Comparison of ENCODE assay signal across 19 cellular contexts in the genomic region with DNA sequence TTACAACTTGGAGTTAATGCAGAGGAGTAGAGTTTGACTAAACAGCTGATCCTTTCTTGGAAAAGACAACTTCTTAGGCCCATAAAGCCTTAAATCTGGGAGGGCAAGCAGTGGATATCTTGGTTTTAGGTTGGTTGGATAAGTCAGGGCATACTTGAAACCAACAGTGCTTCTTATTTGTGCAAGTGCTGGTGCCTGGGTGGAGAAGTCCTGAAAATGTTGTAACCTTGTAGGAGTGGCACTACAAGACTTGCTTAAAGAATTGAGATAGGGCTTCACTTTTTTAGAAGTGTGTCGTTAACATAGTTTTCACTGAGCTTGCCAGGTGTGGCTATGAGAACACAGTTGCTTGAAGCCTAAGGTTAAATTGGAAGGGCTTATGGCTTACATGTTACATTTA. TPM values are rescaled to one million over a fixed set of nuclear protein-coding genes. Genes with fewer than 3 reads are reported as not detected.
DNase-seq lines count a peak whose midpoint lies in the region; ATAC-seq and TF ChIP-seq lines count a peak whose summit lies in the region.
"Had no signal": no experiment of that assay in that cellular context is flagged by ENCODE, and none has a peak within 500 bp of the region (broad histone marks: within the 10 kb centered on the region; RNA-seq: fewer than 3 reads in every experiment).

No MANE protein-coding gene starts in this region.

- H3K9me2 ChIP-seq in OCI-LY7 (ENCODE audit: insufficient read depth, low read length), result no peaks in the 10 kb centered on the region

- H3K9ac ChIP-seq in endodermal cell (ENCODE audit: extremely low read depth, low read length, poor library complexity, severe bottlenecking), result no peak overlapping the region

- H3K4me1 ChIP-seq in Caco-2 (peaks cover 25% of the 10 kb centered on the region), OCI-LY7 (ENCODE audit: insufficient read depth, low read length, poor library complexity, severe bottlenecking) (peaks cover 45% of the 10 kb centered on the region), endodermal cell (ENCODE audit: control insufficient read depth, insufficient read depth, low read length) (peaks cover 11% of the 10 kb centered on the region)
- H3K4me1 ChIP-seq in naive thymus-derived CD4-positive, alpha-beta T cell (ENCODE audit: control insufficient read depth in 2 of 2, insufficient read depth in 2 of 2, low read length in 2 of 2), result peaks cover 13 to 35% of the 10 kb centered on the region in 2 donors
- peaks cover 43% of the 10 kb centered on the region for H3K4me1 ChIP-seq in CD4-positive, alpha-beta memory T cell (ENCODE audit: insufficient read depth, low read length)

- ATAC-seq in naive thymus-derived CD4-positive, alpha-beta T cell, result no peak
- ATAC-seq in GM21423 (IDR thresholded peaks at IDR 0.05; ENCODE audit: unreplicated experiment), result no peak
- ATAC-seq: CD8-positive, alpha-beta T cell had no signal

- H3K36me3 ChIP-seq in Caco-2 (ENCODE audit: control insufficient read depth, insufficient read depth, low read length) (peaks cover 6% of the 10 kb centered on the region), OCI-LY7 (ENCODE audit: insufficient read depth, low read length) (peaks cover 83% of the 10 kb centered on the region), endodermal cell (ENCODE audit: control insufficient read depth, insufficient read depth, low read length) (peaks cover 74% of the 10 kb centered on the region)
- H3K36me3 ChIP-seq in naive thymus-derived CD4-positive, alpha-beta T cell (ENCODE audit: control insufficient read depth in 2 of 3, insufficient read depth in 3 of 3, low read length in 3 of 3), result peaks cover 10 to 48% (median 13%) of the 10 kb centered on the region in 3 experiments
- H3K36me3 ChIP-seq in CD4-positive, alpha-beta memory T cell (ENCODE audit: insufficient read depth, low read length), result peaks cover 38% of the 10 kb centered on the region
- H3K36me3 ChIP-seq: MG63 had no signal

- CTCF ChIA-PET in Caco-2 (lab: Charles Lee) (interaction anchor here (0.6 kb wide), 1 partner anchor 11 kb away, joined by 3 read pairs; no protein-coding TSS in a partner anchor), OCI-LY7 (lab: Charles Lee; ENCODE audit: unreplicated experiment) (no interaction called here)
- CTCF ChIA-PET in naive thymus-derived CD4-positive, alpha-beta T cell (lab: Charles Lee), result no interaction called here
- CTCF ChIA-PET in CD4-positive, alpha-beta memory T cell (lab: Charles Lee; ENCODE audit: partially characterized antibody), result interaction anchor here (0.7 kb wide), 1 partner anchor 19 kb away, joined by 4 read pairs; no protein-coding TSS in a partner anchor

- no peaks in the 10 kb centered on the region for H3K27me3 ChIP-seq in Caco-2 (replicated peaks; ENCODE audit: control insufficient read depth, insufficient read depth, low read length)
- no peaks in the 10 kb centered on the region for H3K27me3 ChIP-seq in endodermal cell (ENCODE audit: control insufficient read depth, insufficient read depth, low read length, poor library complexity, severe bottlenecking)
- H3K27me3 ChIP-seq in naive thymus-derived CD4-positive, alpha-beta T cell (ENCODE audit: control insufficient read depth in 2 of 2, insufficient read depth in 2 of 2, low read length in 2 of 2), result no peaks in the 10 kb centered on the region
- H3K27me3 ChIP-seq in CD4-positive, alpha-beta memory T cell (ENCODE audit: insufficient read depth, low read length), result no peaks in the 10 kb centered on the region
- H3K27me3 ChIP-seq: BE2C had no signal

- no peak for TF ChIP-seq CTCF in Caco-2 (IDR thresholded peaks at IDR 0.05; ENCODE audit: insufficient read depth in 1 of 2, low read depth in 1 of 2, low read length in 1 of 2, severe bottlenecking in 1 of 2, unreplicated experiment in 1 of 2)
- TF ChIP-seq CTCF in OCI-LY7 (conservative IDR thresholded peaks at IDR 0.05; ENCODE audit: low read length), result no peak
- no peak for TF ChIP-seq CTCF in endodermal cell (conservative IDR thresholded peaks at IDR 0.05)

- POLR2A ChIA-PET in Caco-2 (lab: Charles Lee) (no interaction called here), OCI-LY7 (lab: Charles Lee) (interaction anchor here (0.5 kb wide), 1 partner anchor 15 kb away, joined by 3 read pairs; no protein-coding TSS in a partner anchor)
- POLR2A ChIA-PET in naive thymus-derived CD4-positive, alpha-beta T cell (lab: Charles Lee), result no interaction called here
- POLR2A ChIA-PET in CD4-positive, alpha-beta memory T cell (lab: Charles Lee; ENCODE audit: partially characterized antibody), result no interaction called here

- H3K27ac Mint-ChIP-seq in Caco-2 (ENCODE audit: unreplicated experiment), result peak overlapping the region; percentile 9
- H3K27ac Mint-ChIP-seq in endodermal cell, result no peak overlapping the region
- H3K27ac Mint-ChIP-seq in naive thymus-derived CD4-positive, alpha-beta T cell, result peak overlapping the region in 2 of 9 donors; percentile 1 to 68
- H3K27ac Mint-ChIP-seq in CD4-positive, alpha-beta memory T cell, result no peak overlapping the region
- H3K27ac Mint-ChIP-seq: CD8-positive, alpha-beta T cell had no signal

- peaks cover 93% of the 10 kb centered on the region for H3K36me3 Mint-ChIP-seq in Caco-2 (ENCODE audit: insufficient read depth, unreplicated experiment)
- peaks cover 70% of the 10 kb centered on the region for H3K36me3 Mint-ChIP-seq in endodermal cell (ENCODE audit: low read depth)
- peaks cover 23 to 66% (median 49%) of the 10 kb centered on the region in 5 donors for H3K36me3 Mint-ChIP-seq in naive thymus-derived CD4-positive, alpha-beta T cell
- peaks cover 60 to 77% of the 10 kb centered on the region in 2 donors for H3K36me3 Mint-ChIP-seq in CD4-positive, alpha-beta memory T cell

- H3K4me3 ChIP-seq in Caco-2 (ENCODE audit: low read depth, low read length) (no peak overlapping the region), OCI-LY7 (ENCODE audit: low read depth, low read length, poor library complexity, severe bottlenecking) (no peak overlapping the region), endodermal cell (ENCODE audit: low read length) (no peak overlapping the region)
- no peak overlapping the region for H3K4me3 ChIP-seq in naive thymus-derived CD4-positive, alpha-beta T cell (ENCODE audit: low read length)
- H3K4me3 ChIP-seq in CD4-positive, alpha-beta memory T cell (ENCODE audit: low read length in 2 of 2), result no peak overlapping the region
- H3K4me3 ChIP-seq: MG63 had no signal

- H3K27ac ChIP-seq in OCI-LY7 (ENCODE audit: low read depth, low read length, poor library complexity, severe bottlenecking) (no peak overlapping the region), endodermal cell (ENCODE audit: low read depth, low read length) (no peak overlapping the region)
- no peak overlapping the region for H3K27ac ChIP-seq in naive thymus-derived CD4-positive, alpha-beta T cell (ENCODE audit: low read depth, low read length)
- H3K27ac ChIP-seq in CD4-positive, alpha-beta memory T cell (ENCODE audit: low read depth, low read length), result no peak overlapping the region
- H3K27ac ChIP-seq: HL-60 had no signal

- H3K4me3 Mint-ChIP-seq in Caco-2 (ENCODE audit: unreplicated experiment) (no peak overlapping the region), endodermal cell (no peak overlapping the region)
- H3K4me3 Mint-ChIP-seq in naive thymus-derived CD4-positive, alpha-beta T cell, result peak overlapping the region in 4 of 10 donors; percentile 21 to 95 (median 36)
- peak overlapping the region in 1 of 8 donors; percentile 61 for H3K4me3 Mint-ChIP-seq in CD4-positive, alpha-beta memory T cell
- H3K4me3 Mint-ChIP-seq: CD8-positive, alpha-beta T cell had no signal

- WGBS in endodermal cell (ENCODE audit: insufficient coverage in 1 of 2, insufficient read length in 1 of 2), 2 experiments, result 96% methylated on average over 1 of the region's 1 CpG; no CpG with 5 or more reads in 1 of the 2 experiments

- no peaks in the 10 kb centered on the region for H3K9me3 Mint-ChIP-seq in Caco-2 (ENCODE audit: unreplicated experiment)
- no peaks in the 10 kb centered on the region for H3K9me3 Mint-ChIP-seq in endodermal cell
- H3K9me3 Mint-ChIP-seq in naive thymus-derived CD4-positive, alpha-beta T cell, result no peaks in the 10 kb centered on the region
- no peaks in the 10 kb centered on the region for H3K9me3 Mint-ChIP-seq in CD4-positive, alpha-beta memory T cell
- H3K9me3 Mint-ChIP-seq: CD8-positive, alpha-beta T cell had no signal

- H4K20me1 ChIP-seq in OCI-LY7 (ENCODE audit: insufficient read depth, low read length), result peaks cover 5% of the 10 kb centered on the region; the same call in 1 of the 2 replicates

- intact Hi-C loops in Caco-2 (cut with micrococcal nuclease; ENCODE audit: unreplicated experiment), result no loop called here
- intact Hi-C loops in OCI-LY7 (cut with micrococcal nuclease; ENCODE audit: unreplicated experiment), result no loop called here
- intact Hi-C loops in naive thymus-derived CD4-positive, alpha-beta T cell (cut with micrococcal nuclease), result no loop called here
- intact Hi-C loops in CD4-positive, alpha-beta memory T cell (cut with micrococcal nuclease), result no loop called here

- BruUV-seq in Caco-2 (replicated peaks; lab: Mats Ljungman, UMichigan) (no TSS peak), OCI-LY7 (replicated peaks; lab: Mats Ljungman, UMichigan) (no TSS peak)

- H3K4me1 Mint-ChIP-seq in Caco-2 (ENCODE audit: low read depth, unreplicated experiment) (peaks cover 29% of the 10 kb centered on the region), endodermal cell (peaks cover 35% of the 10 kb centered on the region)
- H3K4me1 Mint-ChIP-seq in naive thymus-derived CD4-positive, alpha-beta T cell, result peaks cover 40 to 88% (median 77%) of the 10 kb centered on the region in 7 donors
- H3K4me1 Mint-ChIP-seq in CD4-positive, alpha-beta memory T cell, result peaks cover 51 to 82% (median 64%) of the 10 kb centered on the region in 4 donors

- H2AFZ ChIP-seq in OCI-LY7 (ENCODE audit: low read length), result no peak overlapping the region

- H3K27me3 Mint-ChIP-seq in Caco-2 (ENCODE audit: insufficient read depth, unreplicated experiment) (no peaks in the 10 kb centered on the region), endodermal cell (ENCODE audit: insufficient read depth) (no peaks in the 10 kb centered on the region)
- no peaks in the 10 kb centered on the region for H3K27me3 Mint-ChIP-seq in naive thymus-derived CD4-positive, alpha-beta T cell
- no peaks in the 10 kb centered on the region for H3K27me3 Mint-ChIP-seq in CD4-positive, alpha-beta memory T cell

- H3K9me3 ChIP-seq in Caco-2, result no peaks in the 10 kb centered on the region
- no peaks in the 10 kb centered on the region for H3K9me3 ChIP-seq in OCI-LY7 (ENCODE audit: low read length)
- H3K9me3 ChIP-seq in endodermal cell (ENCODE audit: control insufficient read depth, low read length), result no peaks in the 10 kb centered on the region
- no peaks in the 10 kb centered on the region for H3K9me3 ChIP-seq in naive thymus-derived CD4-positive, alpha-beta T cell (ENCODE audit: control insufficient read depth in 2 of 3, low read length in 3 of 3)
- H3K9me3 ChIP-seq in CD4-positive, alpha-beta memory T cell (ENCODE audit: control insufficient read depth in 1 of 2, low read length in 2 of 2), result no peaks in the 10 kb centered on the region
- H3K9me3 ChIP-seq: BE2C, MG63 had no signal

- DNase-seq in Caco-2 (no peak), OCI-LY7 (ENCODE audit: low spot score) (no peak), endodermal cell (peak; percentile 3), retina (peak; percentile 1)
- DNase-seq in naive thymus-derived CD4-positive, alpha-beta T cell, result no peak
- DNase-seq in CD4-positive, alpha-beta memory T cell, result no peak
- DNase-seq: BE2C; CD8-positive, alpha-beta T cell; DMS53; IMR-90; MG63; NCI-H1048; NCI-H1436 treated with DMSO at 0.1 percent for 48 hours; NCI-H2029 treated with DMSO at 0.1 percent for 48 hours; NCI-H446 treated with DMSO at 0.1 percent for 48 hours; NCI-H69; Right ventricle myocardium superior had no signal

- H3K4me2 ChIP-seq in OCI-LY7 (ENCODE audit: low read length), result peak overlapping the region; percentile 94; the same call in 1 of the 2 replicates

- H3K79me2 ChIP-seq in OCI-LY7 (ENCODE audit: insufficient read depth, low read depth, low read length), result peaks cover 37% of the 10 kb centered on the region; the same call in 1 of the 2 replicates

RNA-seq across cellular contexts. Expression of a gene that starts 6.2 kb away (rescaled TPM):
- total RNA-seq in Caco-2 (2022) (174 and 185 TPM in 2 replicates), OCI-LY7 (2022) (164 and 193 TPM in 2 replicates), endodermal cell (100 to 1,000 TPM in 1 of 2 donors, 10 to 100 TPM in 1; 88.3 to 114 TPM)
- 131 and 226 TPM in 2 replicates for total RNA-seq in OCI-LY7 (2014; rRNA removed; shearing (Covaris generic))
- 70.0 TPM for polyA plus RNA-seq in endodermal cell (2013, experiment 1 of 2)
- 63.0 TPM for polyA plus RNA-seq in endodermal cell (2013, experiment 2 of 2)
- 100 to 1,000 TPM; 111 to 169 (median 150) TPM for total RNA-seq in naive thymus-derived CD4-positive, alpha-beta T cell
- polyA plus RNA-seq in naive thymus-derived CD4-positive, alpha-beta T cell, result 1 to 10 TPM; 3.3 to 6.0 TPM
- total RNA-seq in CD4-positive, alpha-beta memory T cell, result 100 to 1,000 TPM; 107 to 110 TPM
- 1 to 10 TPM; 2.1 to 4.0 TPM for polyA plus RNA-seq in CD4-positive, alpha-beta memory T cell

Comparison
In these comparisons a context has a peak if more than half of its experiments do, and no peak if none do; other contexts are left out.
1. DNase-seq: peak in endodermal cell (single experiment) and retina (single experiment); none in Caco-2 (0 of 2), OCI-LY7 (single experiment), naive thymus-derived CD4-positive, alpha-beta T cell (0 of 9) and CD4-positive, alpha-beta memory T cell (0 of 5).
2. CTCF ChIA-PET loops: an anchor here in Caco-2 (0.6 kb wide) and CD4-positive, alpha-beta memory T cell (0.7 kb wide); none called in OCI-LY7 and naive thymus-derived CD4-positive, alpha-beta T cell.